8 cellular contexts compared by ENCODE assay signal in genomic region chr10:80407836-80408197, GRCh38. TPM values are rescaled to one million over a fixed set of nuclear protein-coding genes. Genes with fewer than 3 reads are reported as not detected.
A peak's percentile ranks its signal among the peaks of the same experiment; 100 is the strongest.
DNase-seq lines count a peak whose midpoint lies in the region; TF ChIP-seq lines count a peak whose summit lies in the region.

No MANE protein-coding gene starts in this region.

- H3K9me3 Mint-ChIP-seq in HFFc6: no peaks in the 10 kb centered on the region; the same call in 1 of the 2 replicates
- no peaks in the 10 kb centered on the region for H3K9me3 Mint-ChIP-seq in activated naive CD8-positive, alpha-beta T cell (ENCODE audit: low read depth)

- H3K27ac ChIP-seq in skin epidermis: peak overlapping the region in 18 of 21 experiments; percentile 53 to 88 (median 74)

- H3K27ac Mint-ChIP-seq in HFFc6: no peak overlapping the region
- H3K27ac Mint-ChIP-seq in activated naive CD8-positive, alpha-beta T cell: peak overlapping the region; percentile 97

- peaks cover 2% of the 10 kb centered on the region for H3K9me3 ChIP-seq in iPS-18c (ENCODE audit: control insufficient read depth, insufficient read depth, low read length)

- peak overlapping the region; percentile 81 for H3K4me3 ChIP-seq in GM12875 (ENCODE audit: low read depth, low read length)
- peak overlapping the region; percentile 80 for H3K4me3 ChIP-seq in iPS-18c (ENCODE audit: insufficient read depth, low read depth, low read length)
- H3K4me3 ChIP-seq in skin epidermis: peak overlapping the region; percentile 50 to 85 (median 72)

- TF ChIP-seq CTCF in GM12875 (IDR thresholded peaks at IDR 0.05; ENCODE audit: borderline replicate concordance, insufficient read depth, low read depth, low read length) (no peak), HFFc6 (IDR thresholded peaks at IDR 0.05) (no peak)

- peaks cover 25% of the 10 kb centered on the region for H3K27me3 Mint-ChIP-seq in HFFc6 (ENCODE audit: insufficient read depth)
- no peaks in the 10 kb centered on the region for H3K27me3 Mint-ChIP-seq in activated naive CD8-positive, alpha-beta T cell

- peaks cover 5% of the 10 kb centered on the region; the same call in 1 of the 2 replicates for H3K36me3 Mint-ChIP-seq in HFFc6 (ENCODE audit: low read depth)
- H3K36me3 Mint-ChIP-seq in activated naive CD8-positive, alpha-beta T cell: no peaks in the 10 kb centered on the region

- H3K4me1 Mint-ChIP-seq in HFFc6 (ENCODE audit: low read depth): peaks cover 13% of the 10 kb centered on the region
- peaks cover 28% of the 10 kb centered on the region for H3K4me1 Mint-ChIP-seq in activated naive CD8-positive, alpha-beta T cell (ENCODE audit: low read depth)

- DNase-seq in HFFc6 (no peak), NCI-H510A treated with DMSO at 0.1 percent for 48 hours (lab: John Stamatoyannopoulos, UW) (peak; percentile 68), activated gamma-delta T cell treated with Interleukin-2 at 50 U/mL for 16 hours (no peak)
- DNase-seq in effector CD8-positive, alpha-beta T cell (lab: John Stamatoyannopoulos, UW): no peak

- H3K4me3 Mint-ChIP-seq in HFFc6: peak overlapping the region; percentile 72
- H3K4me3 Mint-ChIP-seq in activated naive CD8-positive, alpha-beta T cell: peak overlapping the region; percentile 91

RNA-seq across cellular contexts. Expression of gene PRXL2A, which starts 0.5 kb away (rescaled TPM):
- total RNA-seq in HFFc6 (2021; fragmentation: NEBNext Ultra II Directional; extraction: Animal tissue kit (Norgen Biotek cat#: 25700)): under 1 TPM in 3 of 6 experiments, not detected in 3; 0.15 to 0.52 (median 0.28) TPM

RNA-seq across cellular contexts. Expression of gene TSPAN14, which starts 46.3 kb away (rescaled TPM):
- 10 to 100 TPM; 72.9 to 96.2 (median 84.5) TPM for total RNA-seq in HFFc6 (2021; fragmentation: NEBNext Ultra II Directional; extraction: Animal tissue kit (Norgen Biotek cat#: 25700))

RNA-seq across cellular contexts. Expression of gene DYDC2, which starts 51.2 kb away (rescaled TPM):
- total RNA-seq in HFFc6 (2021; fragmentation: NEBNext Ultra II Directional; extraction: Animal tissue kit (Norgen Biotek cat#: 25700)): not detected

RNA-seq across cellular contexts. Expression of gene DYDC1, which starts 51.3 kb away (rescaled TPM):
- not detected for total RNA-seq in HFFc6 (2021; fragmentation: NEBNext Ultra II Directional; extraction: Animal tissue kit (Norgen Biotek cat#: 25700))
